Comparison of ENCODE assay signal across 1 cellular context in genomic region chr19:50492303-50493052, GRCh38.
TF ChIP-seq lines count a peak whose summit lies in the region.

No MANE protein-coding gene starts in this region.

TF ChIP-seq in IMR-90, 13 proteins besides CTCF, POLR2A, EP300 and RAD21 (continued from another document):
- no peak for TF ChIP-seq USF2 (IDR thresholded peaks at IDR 0.05; ENCODE audit: low read depth, low read length)
- TF ChIP-seq MXI1 (IDR thresholded peaks at IDR 0.05; ENCODE audit: borderline replicate concordance, low read depth, low read length): no peak
- no peak for TF ChIP-seq CEBPB (IDR thresholded peaks at IDR 0.05; ENCODE audit: low read depth, low read length)
- TF ChIP-seq ELK1 (IDR thresholded peaks at IDR 0.05; ENCODE audit: borderline replicate concordance, low read depth, low read length): no peak
- TF ChIP-seq MAZ (IDR thresholded peaks at IDR 0.05; ENCODE audit: borderline replicate concordance, low read depth, low read length): no peak
- no peak for TF ChIP-seq RFX5 (IDR thresholded peaks at IDR 0.05; ENCODE audit: low read depth, low read length)
- no peak for TF ChIP-seq RCOR1 (IDR thresholded peaks at IDR 0.05; ENCODE audit: insufficient replicate concordance, low read length)
- no peak for TF ChIP-seq BHLHE40 (IDR thresholded peaks at IDR 0.05; ENCODE audit: low read depth, low read length)
- no peak for TF ChIP-seq NFE2L2 (IDR thresholded peaks at IDR 0.05; ENCODE audit: low read depth, low read length)
- TF ChIP-seq FOS (IDR thresholded peaks at IDR 0.05; ENCODE audit: low read depth, low read length): no peak
- no peak for TF ChIP-seq MAFK (IDR thresholded peaks at IDR 0.05; ENCODE audit: low read depth, low read length)
- TF ChIP-seq SMC3 (IDR thresholded peaks at IDR 0.05; ENCODE audit: low read depth, low read length): no peak
